In the genomic region with DNA sequence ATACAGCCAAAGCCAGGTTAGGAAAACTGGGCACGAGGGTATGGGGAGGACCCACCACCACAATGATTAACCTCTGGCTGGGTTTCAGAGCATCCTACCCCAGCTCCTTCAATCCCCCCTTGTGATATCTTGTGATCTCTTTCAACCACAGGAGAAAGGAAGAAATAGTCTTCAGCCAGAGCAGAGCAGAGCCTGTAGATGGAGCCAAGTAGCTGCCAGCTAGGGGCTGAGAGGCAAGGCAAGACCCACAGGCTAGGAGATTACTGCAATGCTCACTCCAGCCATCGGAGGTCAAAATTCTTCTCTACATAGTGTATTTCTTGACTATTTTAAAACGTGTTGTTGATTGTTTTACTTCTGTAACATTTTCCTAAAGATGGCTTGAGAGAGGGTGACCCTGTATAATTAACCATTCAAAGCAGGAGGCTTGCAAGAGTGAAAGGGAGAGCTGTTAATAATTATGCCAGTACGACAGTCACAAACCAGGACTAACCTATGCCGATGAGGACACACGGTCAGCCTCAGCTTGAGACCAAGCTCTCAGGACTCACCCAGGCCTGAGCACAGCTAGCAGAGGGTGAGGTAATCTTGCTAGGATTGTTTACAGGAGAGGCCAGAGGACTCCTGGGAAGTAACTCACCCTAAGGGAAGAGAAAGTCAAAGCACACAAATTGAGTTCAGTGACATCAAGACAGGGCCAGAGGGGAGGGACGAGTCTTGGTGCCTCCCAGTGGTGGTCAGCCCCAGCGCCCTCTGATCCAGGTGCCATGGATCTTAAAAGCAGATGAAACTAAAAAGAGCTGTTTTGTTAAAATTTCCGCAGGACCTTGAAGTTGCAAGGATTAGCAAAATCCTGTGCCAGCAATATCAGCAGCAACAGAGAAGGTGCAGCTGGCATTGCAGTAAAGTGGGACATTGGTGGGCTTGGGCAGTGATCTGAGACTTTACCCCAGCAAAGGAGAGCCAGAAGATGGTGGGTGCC, we compare ENCODE assay signal across 8 cellular contexts. TPM values are rescaled to one million over a fixed set of nuclear protein-coding genes. Genes with fewer than 3 reads are reported as not detected.
DNase-seq lines count a peak whose midpoint lies in the region; ATAC-seq, FAIRE-seq and TF ChIP-seq lines count a peak whose summit lies in the region.

No MANE protein-coding gene starts in this region.

- H3K4me1 ChIP-seq in body of pancreas, result peaks cover 19% of the 10 kb centered on the region

- 36 to 38% methylated on average over 9 of the region's 9 CpGs for WGBS in body of pancreas, 2 donors

- peak overlapping the region in 2 of 4 donors; percentile 27 to 31 for H3K27ac ChIP-seq in body of pancreas

- peak in 1 of 3 donors; percentile 27 for TF ChIP-seq POLR2A in body of pancreas (IDR thresholded peaks at IDR 0.05)

- H3K4me3 ChIP-seq in body of pancreas, result no peak overlapping the region

- H3K36me3 ChIP-seq in body of pancreas (replicated peaks in 1 of 2; ENCODE audit: insufficient read depth in 1 of 2, low read depth in 2 of 2), result no peaks in the 10 kb centered on the region

- H3K9me3 ChIP-seq in body of pancreas, result no peaks in the 10 kb centered on the region

- H3K27me3 ChIP-seq in body of pancreas, result no peaks in the 10 kb centered on the region

- ATAC-seq in HG03439 (IDR thresholded peaks at IDR 0.05; ENCODE audit: unreplicated experiment) (peak; percentile 74), body of pancreas (peak; percentile 65)

- no peak for FAIRE-seq in GM19239 (lab: Jason Lieb, UNC)

- DNase-seq in 8988T (peak; percentile 39), GM10266 (ENCODE audit: extremely low spot score) (peak; percentile 32), OCI-M2 (lab: John Stamatoyannopoulos, UW; ENCODE audit: unreplicated experiment) (peak; percentile 13), body of pancreas (peak in 3 of 4 donors; percentile 38 to 52 (median 43)), iPS-NIHi11 (ENCODE audit: low spot score) (peak; percentile 48), GM19239 (ENCODE audit: insufficient read length, low spot score) (no peak)
- DNase-seq in stimulated activated CD4-positive, alpha-beta T cell treated with anti-CD3 and anti-CD28 coated beads, Interleukin-1b, Interleukin-23, amount 100 ng/mL, for 48 hours, result peak; percentile 25

- intact Hi-C loops in body of pancreas (cut with DNase I), result no loop called here

- peak; percentile 54 for TF ChIP-seq CTCF in GM10266 (IDR thresholded peaks at IDR 0.05; ENCODE audit: control insufficient read depth, insufficient read depth, low read depth, missing control alignments)
- peak in 4 of 7 experiments; percentile 19 to 42 (median 35) for TF ChIP-seq CTCF in body of pancreas (IDR thresholded peaks at IDR 0.05)

RNA-seq across cellular contexts. Expression of gene CDKN3, which starts 29.8 kb away (rescaled TPM):
- total RNA-seq in body of pancreas, result not detected
